In the genomic region with DNA sequence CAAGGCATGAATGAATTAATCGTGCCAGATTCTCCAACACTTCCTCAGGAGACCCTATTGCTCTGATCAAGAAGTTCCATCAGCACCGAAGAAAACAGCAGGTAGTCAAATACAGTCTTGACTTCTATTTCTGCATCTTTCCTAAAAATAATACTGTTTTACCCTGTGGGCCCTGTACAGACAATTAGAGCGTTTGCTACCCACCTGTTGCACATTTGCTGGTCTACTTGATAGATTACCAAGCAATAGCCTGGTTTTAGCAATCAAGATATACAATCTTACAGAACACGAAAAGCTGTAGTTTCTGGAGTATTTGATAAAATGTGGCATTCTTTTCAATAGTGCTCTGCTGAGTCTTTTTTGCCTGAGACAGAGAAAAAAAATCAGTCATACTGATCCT, we compare ENCODE assay signal across 27 cellular contexts. TPM values are rescaled to one million over a fixed set of nuclear protein-coding genes. Genes with fewer than 3 reads are reported as not detected.
A peak's percentile ranks its signal among the peaks of the same experiment; 100 is the strongest.
DNase-seq lines count a peak whose midpoint lies in the region; ATAC-seq and TF ChIP-seq lines count a peak whose summit lies in the region.
"Had no signal": no experiment of that assay in that cellular context is flagged by ENCODE, and none has a peak within 500 bp of the region (broad histone marks: within the 10 kb centered on the region; RNA-seq: fewer than 3 reads in every experiment).

No MANE protein-coding gene starts in this region.

- 69 to 85% (median 73%) methylated on average over 4 of the region's 4 CpGs for WGBS in spleen, 5 donors

- H3K36me3 ChIP-seq in KOPT-K1 (ENCODE audit: insufficient read depth, low read length) (peaks cover 63% of the 10 kb centered on the region), spleen (no peaks in the 10 kb centered on the region)
- H3K36me3 ChIP-seq: ascending aorta, pancreas, Peyer's patch, SJCRH30, uterus had no signal

- peaks cover 31% of the 10 kb centered on the region for H3K36me3 Mint-ChIP-seq in activated T-cell treated with anti-CD3 and anti-CD28 coated beads, Interleukin-2, amount 50 U/mL, for 4 hours (ENCODE audit: insufficient read depth)
- peaks cover 56% of the 10 kb centered on the region for H3K36me3 Mint-ChIP-seq in activated naive CD8-positive, alpha-beta T cell treated with anti-CD3 and anti-CD28 coated beads for 36 hours
- H3K36me3 Mint-ChIP-seq: CD14-positive monocyte had no signal

- peak overlapping the region; percentile 95 for H3K27ac Mint-ChIP-seq in activated naive CD8-positive, alpha-beta T cell treated with anti-CD3 and anti-CD28 coated beads for 36 hours
- H3K27ac Mint-ChIP-seq: CD14-positive monocyte had no signal

- no peaks in the 10 kb centered on the region for H3K9me3 ChIP-seq in KOPT-K1 (ENCODE audit: insufficient read depth, low read length, poor library complexity, severe bottlenecking)
- H3K9me3 ChIP-seq in spleen = no peaks in the 10 kb centered on the region
- H3K9me3 ChIP-seq: ascending aorta, pancreas, Peyer's patch, SJCRH30, uterus had no signal

- no peaks in the 10 kb centered on the region for H3K27me3 ChIP-seq in spleen (replicated peaks in 1 of 7)
- H3K27me3 ChIP-seq: ascending aorta, Peyer's patch, SJCRH30 had no signal

- H3K27me3 Mint-ChIP-seq in activated T-cell treated with anti-CD3 and anti-CD28 coated beads, Interleukin-2, amount 50 U/mL, for 4 hours (ENCODE audit: low read depth) = no peaks in the 10 kb centered on the region
- H3K27me3 Mint-ChIP-seq in activated naive CD8-positive, alpha-beta T cell treated with anti-CD3 and anti-CD28 coated beads for 36 hours = no peaks in the 10 kb centered on the region

- intact Hi-C loops in spleen (cut with DNase I; ENCODE audit: low total_unique reads) = no loop called here

- no peak for DNase-seq in activated T-cell treated with anti-CD3 and anti-CD28 coated beads, Interleukin-2, amount 50 U/mL, for 4 hours
- no peak for DNase-seq in activated T-cell treated with anti-CD3 and anti-CD28 coated beads, Interleukin-2, amount 50 U/mL, for 48 hours
- DNase-seq in activated naive CD8-positive, alpha-beta T cell treated with anti-CD3 and anti-CD28 coated beads for 36 hours = no peak
- no peak for DNase-seq in spleen
- DNase-seq in NOMO-1 (lab: John Stamatoyannopoulos, UW; ENCODE audit: unreplicated experiment in 2 of 2) = no peak
- DNase-seq: activated CD8-positive, alpha-beta memory T cell treated with anti-CD3 and anti-CD28 coated beads for 24 hours; activated effector memory CD4-positive, alpha-beta T cell treated with anti-CD3 and anti-CD28 coated beads, Interleukin-2, amount 50 U/mL, for 16 hours; central memory CD4-positive, alpha-beta T cell; head of caudate nucleus; IMR-90; left cardiac atrium; mesenchymal stem cell; NCI-H1105 treated with DMSO at 0.1 percent for 48 hours; NCI-H2081; pancreas; Peyer's patch; right cardiac atrium; SJCRH30; stimulated activated CD4-positive, alpha-beta T cell treated with anti-CD3 and anti-CD28 coated beads, Interleukin-15, amount 100 ng/mL, for 24 hours; uterus had no signal

- ATAC-seq in activated T-cell treated with anti-CD3 and anti-CD28 coated beads, Interleukin-2, amount 50 U/mL, for 4 hours = no peak
- ATAC-seq in HG03432 (IDR thresholded peaks at IDR 0.05; ENCODE audit: unreplicated experiment) = no peak
- ATAC-seq in GM18867 (IDR thresholded peaks at IDR 0.05; ENCODE audit: unreplicated experiment) = no peak
- ATAC-seq: left cardiac atrium, pancreas, right cardiac atrium had no signal

- H3K4me3 ChIP-seq in spleen = no peak overlapping the region
- H3K4me3 ChIP-seq: ascending aorta, pancreas, Peyer's patch, SJCRH30, uterus had no signal

- H3K4me1 Mint-ChIP-seq in activated T-cell treated with anti-CD3 and anti-CD28 coated beads, Interleukin-2, amount 50 U/mL, for 4 hours (ENCODE audit: low read depth) = peaks cover 71% of the 10 kb centered on the region
- peaks cover 61% of the 10 kb centered on the region for H3K4me1 Mint-ChIP-seq in activated naive CD8-positive, alpha-beta T cell treated with anti-CD3 and anti-CD28 coated beads for 36 hours

- peak overlapping the region; percentile 80 for H3K4me3 Mint-ChIP-seq in activated T-cell treated with anti-CD3 and anti-CD28 coated beads, Interleukin-2, amount 50 U/mL, for 4 hours
- H3K4me3 Mint-ChIP-seq in activated naive CD8-positive, alpha-beta T cell treated with anti-CD3 and anti-CD28 coated beads for 36 hours = peak overlapping the region; percentile 77
- H3K4me3 Mint-ChIP-seq: CD14-positive monocyte had no signal

- H3K4me1 ChIP-seq in spleen = peaks cover 0 to 58% (median 15%) of the 10 kb centered on the region in 6 donors
- H3K4me1 ChIP-seq: ascending aorta, pancreas, Peyer's patch, uterus had no signal

- TF ChIP-seq POLR2A in spleen (IDR thresholded peaks at IDR 0.05) = no peak

- no peaks in the 10 kb centered on the region for H3K9me3 Mint-ChIP-seq in activated T-cell treated with anti-CD3 and anti-CD28 coated beads, Interleukin-2, amount 50 U/mL, for 4 hours
- H3K9me3 Mint-ChIP-seq in activated naive CD8-positive, alpha-beta T cell treated with anti-CD3 and anti-CD28 coated beads for 36 hours = no peaks in the 10 kb centered on the region
- H3K9me3 Mint-ChIP-seq: CD14-positive monocyte had no signal

- no peak for TF ChIP-seq CTCF in spleen (IDR thresholded peaks at IDR 0.05 in 8 of 11, conservative IDR thresholded peaks at IDR 0.05 in 3 of 11)

- H3K27ac ChIP-seq in KOPT-K1 (ENCODE audit: low read depth, low read length, poor library complexity, severe bottlenecking) (peak overlapping the region; percentile 95), spleen (peak overlapping the region in 5 of 8 donors; percentile 10 to 78 (median 74))
- H3K27ac ChIP-seq: ascending aorta, pancreas, SJCRH30, uterus had no signal

RNA-seq across cellular contexts. Expression of a gene that starts 12.3 kb away (rescaled TPM):
- 10 to 100 TPM; 13.2 to 24.8 (median 20.1) TPM for total RNA-seq in activated T-cell treated with anti-CD3 and anti-CD28 coated beads, Interleukin-2, amount 50 U/mL, for 4 hours
- 10 to 100 TPM; 22.6 to 25.1 TPM for total RNA-seq in activated naive CD8-positive, alpha-beta T cell treated with anti-CD3 and anti-CD28 coated beads for 36 hours
- total RNA-seq in spleen = 10 to 100 TPM; 18.2 to 47.9 (median 23.3) TPM
- polyA plus RNA-seq in spleen = 1 to 10 TPM; 3.6 to 4.7 (median 3.9) TPM
- total RNA-seq: ascending aorta, dermis microvascular lymphatic vessel endothelial cell, IMR-90, M059J had no signal
- polyA plus RNA-seq: IMR-90 had no signal
